ENCODE assay signal across 1 cellular context in genomic region chrX:41688835-41689234, GRCh38.
TF ChIP-seq lines count a peak whose summit lies in the region.

A gene with protein sequence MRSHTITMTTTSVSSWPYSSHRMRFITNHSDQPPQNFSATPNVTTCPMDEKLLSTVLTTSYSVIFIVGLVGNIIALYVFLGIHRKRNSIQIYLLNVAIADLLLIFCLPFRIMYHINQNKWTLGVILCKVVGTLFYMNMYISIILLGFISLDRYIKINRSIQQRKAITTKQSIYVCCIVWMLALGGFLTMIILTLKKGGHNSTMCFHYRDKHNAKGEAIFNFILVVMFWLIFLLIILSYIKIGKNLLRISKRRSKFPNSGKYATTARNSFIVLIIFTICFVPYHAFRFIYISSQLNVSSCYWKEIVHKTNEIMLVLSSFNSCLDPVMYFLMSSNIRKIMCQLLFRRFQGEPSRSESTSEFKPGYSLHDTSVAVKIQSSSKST (plus strand): TSS chrX:41688973. CDS start chrX:41695634, 6,661 bp downstream.

TF ChIP-seq in A549, 52 proteins besides CTCF, POLR2A, EP300 and RAD21 (continued from another document):
- TF ChIP-seq HOXB13 (CRISPR knock-in tag; IDR thresholded peaks at IDR 0.05; ENCODE audit: low read depth) (no peak), CHD4 (IDR thresholded peaks at IDR 0.05; ENCODE audit: borderline replicate concordance) (no peak)
- TF ChIP-seq, protein P1, sequence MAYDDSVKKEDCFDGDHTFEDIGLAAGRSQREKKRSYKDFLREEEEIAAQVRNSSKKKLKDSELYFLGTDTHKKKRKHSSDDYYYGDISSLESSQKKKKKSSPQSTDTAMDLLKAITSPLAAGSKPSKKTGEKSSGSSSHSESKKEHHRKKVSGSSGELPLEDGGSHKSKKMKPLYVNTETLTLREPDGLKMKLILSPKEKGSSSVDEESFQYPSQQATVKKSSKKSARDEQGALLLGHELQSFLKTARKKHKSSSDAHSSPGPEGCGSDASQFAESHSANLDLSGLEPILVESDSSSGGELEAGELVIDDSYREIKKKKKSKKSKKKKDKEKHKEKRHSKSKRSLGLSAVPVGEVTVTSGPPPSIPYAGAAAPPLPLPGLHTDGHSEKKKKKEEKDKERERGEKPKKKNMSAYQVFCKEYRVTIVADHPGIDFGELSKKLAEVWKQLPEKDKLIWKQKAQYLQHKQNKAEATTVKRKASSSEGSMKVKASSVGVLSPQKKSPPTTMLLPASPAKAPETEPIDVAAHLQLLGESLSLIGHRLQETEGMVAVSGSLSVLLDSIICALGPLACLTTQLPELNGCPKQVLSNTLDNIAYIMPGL (CRISPR knock-in tag; IDR thresholded peaks at IDR 0.05; ENCODE audit: borderline replicate concordance) = no peak
